In the genomic region with DNA sequence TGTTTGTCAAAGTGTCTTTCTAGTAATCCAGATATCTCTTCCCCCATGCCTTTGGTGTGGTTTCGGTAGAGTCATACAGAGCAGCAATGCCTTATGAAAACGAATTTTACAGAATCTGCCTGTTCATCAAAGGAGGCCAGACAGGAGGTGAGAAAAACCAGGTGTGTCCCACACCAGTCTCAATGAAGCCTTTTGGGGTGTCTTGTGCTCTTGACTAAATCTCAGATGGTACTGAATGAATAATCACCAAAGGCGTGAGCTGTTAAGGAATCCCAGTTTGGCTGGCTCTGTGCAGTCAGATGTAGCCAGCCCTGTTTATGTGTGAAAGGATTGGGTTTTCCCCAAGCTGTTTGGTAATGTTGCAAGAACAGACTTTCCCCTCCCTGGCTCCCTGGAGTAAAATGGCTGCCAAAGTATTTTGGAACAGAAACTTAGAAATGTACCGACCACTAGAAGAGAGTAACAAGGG, we compare ENCODE assay signal across 8 cellular contexts.
DNase-seq lines count a peak whose midpoint lies in the region; ATAC-seq and TF ChIP-seq lines count a peak whose summit lies in the region.

No MANE protein-coding gene starts in this region.

- H3K27ac ChIP-seq in GM23338 (ENCODE audit: low read depth) = no peak overlapping the region
- no peak overlapping the region for H3K27ac ChIP-seq in fibroblast of lung (ENCODE audit: insufficient read depth, low read length)

- no peaks in the 10 kb centered on the region for H3K36me3 Mint-ChIP-seq in GM23338 (ENCODE audit: low read depth)

- H2AFZ ChIP-seq in GM23338 (peak overlapping the region; percentile 87; the same call in 1 of the 2 replicates), fibroblast of lung (ENCODE audit: low read length) (peak overlapping the region; percentile 25)

- H3K36me3 ChIP-seq in GM23338 (ENCODE audit: insufficient read depth) (no peaks in the 10 kb centered on the region), fibroblast of lung (ENCODE audit: control insufficient read depth, insufficient read depth, low read length) (no peaks in the 10 kb centered on the region)

- no peak overlapping the region for H3K27ac Mint-ChIP-seq in GM23338

- no peak overlapping the region for H3K4me3 Mint-ChIP-seq in GM23338

- no peaks in the 10 kb centered on the region for H3F3A ChIP-seq in GM23338 (replicated peaks; ENCODE audit: low read depth)

- peak; percentile 10 for DNase-seq in GM10248 (ENCODE audit: extremely low spot score)
- no peak for DNase-seq in GM23338 (ENCODE audit: low spot score)
- peak; percentile 22 for DNase-seq in activated CD4-positive, CD25-positive, alpha-beta regulatory T cell treated with anti-CD3 and anti-CD28 coated beads, Interleukin-2, amount 50 U/mL, for 16 hours (ENCODE audit: low read depth, low spot score)
- DNase-seq in fibroblast of lung (ENCODE audit: low read depth in 2 of 2) = peak; percentile 73 to 80
- peak; percentile 15 to 35 for DNase-seq in stimulated activated CD4-positive, alpha-beta T cell treated with anti-CD3 and anti-CD28 coated beads, Interleukin-2, amount 100 ng/mL, for 48 hours
- no peak for DNase-seq in MV-4-11 (lab: John Stamatoyannopoulos, UW)
- no peak for DNase-seq in UCSD-AML1 (lab: John Stamatoyannopoulos, UW; ENCODE audit: unreplicated experiment)
- DNase-seq in DMS153 treated with DMSO at 0.1 percent for 48 hours (lab: John Stamatoyannopoulos, UW; ENCODE audit: unreplicated experiment) = no peak

- ATAC-seq in GM23338 = no peak

- H3K27me3 Mint-ChIP-seq in GM23338 (ENCODE audit: insufficient read depth, low read depth, poor library complexity) = no peaks in the 10 kb centered on the region

- TF ChIP-seq CTCF in GM10248 (IDR thresholded peaks at IDR 0.05; ENCODE audit: control extremely low read depth, extremely low read depth, low read depth, missing control alignments) (no peak), GM23338 (conservative IDR thresholded peaks at IDR 0.05; ENCODE audit: low read depth in 2 of 2) (no peak), fibroblast of lung (conservative IDR thresholded peaks at IDR 0.05 in 1 of 2, IDR thresholded peaks at IDR 0.05 in 1 of 2; ENCODE audit: low read depth in 1 of 2, low read length in 2 of 2) (no peak)

- H3K27me3 ChIP-seq in GM23338 (ENCODE audit: insufficient read depth) (no peaks in the 10 kb centered on the region), fibroblast of lung (ENCODE audit: control insufficient read depth, insufficient read depth, low read length) (no peaks in the 10 kb centered on the region)

- H3K9me3 ChIP-seq in fibroblast of lung (ENCODE audit: control insufficient read depth, insufficient read depth, low read depth, low read length) = no peaks in the 10 kb centered on the region

- peaks cover 6% of the 10 kb centered on the region; the same call in 1 of the 2 replicates for H3K4me1 ChIP-seq in GM23338 (ENCODE audit: insufficient read depth)
- H3K4me1 ChIP-seq in fibroblast of lung (ENCODE audit: control insufficient read depth, extremely low read depth, insufficient read depth, low read length) = no peaks in the 10 kb centered on the region

- H3K9ac ChIP-seq in fibroblast of lung (ENCODE audit: insufficient read depth, low read length) = no peak overlapping the region

- H3K4me3 ChIP-seq in GM23338 (no peak overlapping the region), fibroblast of lung (replicated peaks in 1 of 4; ENCODE audit: control extremely low read depth in 1 of 4, insufficient read depth in 1 of 4, low read depth in 3 of 4, low read length in 4 of 4) (no peak overlapping the region)

- H3K79me2 ChIP-seq in GM23338 (replicated peaks; ENCODE audit: insufficient read depth) = no peaks in the 10 kb centered on the region
- H3K79me2 ChIP-seq in fibroblast of lung (ENCODE audit: control insufficient read depth, insufficient read depth, low read length) = no peaks in the 10 kb centered on the region

- H3K4me2 ChIP-seq in GM23338 = no peak overlapping the region
- no peak overlapping the region for H3K4me2 ChIP-seq in fibroblast of lung (ENCODE audit: extremely low read depth, insufficient read depth, low read length)

- H3K9me3 Mint-ChIP-seq in GM23338 = no peaks in the 10 kb centered on the region

- H4K20me1 ChIP-seq in GM23338 (replicated peaks; ENCODE audit: insufficient read depth) (no peaks in the 10 kb centered on the region), fibroblast of lung (ENCODE audit: control insufficient read depth, extremely low read depth, insufficient read depth, low read length) (no peaks in the 10 kb centered on the region)

- POLR2A ChIA-PET in GM10248 (lab: Yijun Ruan, JAX) = no interaction called here

- peaks cover 17% of the 10 kb centered on the region; the same call in 2 of the 3 replicates for H3K4me1 Mint-ChIP-seq in GM23338

- CTCF ChIA-PET in GM10248 (lab: Yijun Ruan, JAX) = interaction anchor here (0.9 to 2.5 kb wide), 10 partner anchors 10 to 292 kb away, joined by 3 to 15 read pairs (median 4); no protein-coding TSS in a partner anchor

- H3K9me2 ChIP-seq in GM23338 (ENCODE audit: insufficient read depth) = no peaks in the 10 kb centered on the region

TF ChIP-seq in GM23338, 12 proteins besides CTCF, POLR2A, EP300 and RAD21 (continues in another document):
- no peak for TF ChIP-seq CREB1 (CRISPR knock-in tag; IDR thresholded peaks at IDR 0.05; ENCODE audit: low read depth)
- no peak for TF ChIP-seq EZH2phosphoT487 (IDR thresholded peaks at IDR 0.05; ENCODE audit: unreplicated experiment)
- no peak for TF ChIP-seq STAT1 (IDR thresholded peaks at IDR 0.05; ENCODE audit: unreplicated experiment)
- no peak for TF ChIP-seq NANOG (IDR thresholded peaks at IDR 0.05; ENCODE audit: borderline replicate concordance)
- TF ChIP-seq, protein P1, sequence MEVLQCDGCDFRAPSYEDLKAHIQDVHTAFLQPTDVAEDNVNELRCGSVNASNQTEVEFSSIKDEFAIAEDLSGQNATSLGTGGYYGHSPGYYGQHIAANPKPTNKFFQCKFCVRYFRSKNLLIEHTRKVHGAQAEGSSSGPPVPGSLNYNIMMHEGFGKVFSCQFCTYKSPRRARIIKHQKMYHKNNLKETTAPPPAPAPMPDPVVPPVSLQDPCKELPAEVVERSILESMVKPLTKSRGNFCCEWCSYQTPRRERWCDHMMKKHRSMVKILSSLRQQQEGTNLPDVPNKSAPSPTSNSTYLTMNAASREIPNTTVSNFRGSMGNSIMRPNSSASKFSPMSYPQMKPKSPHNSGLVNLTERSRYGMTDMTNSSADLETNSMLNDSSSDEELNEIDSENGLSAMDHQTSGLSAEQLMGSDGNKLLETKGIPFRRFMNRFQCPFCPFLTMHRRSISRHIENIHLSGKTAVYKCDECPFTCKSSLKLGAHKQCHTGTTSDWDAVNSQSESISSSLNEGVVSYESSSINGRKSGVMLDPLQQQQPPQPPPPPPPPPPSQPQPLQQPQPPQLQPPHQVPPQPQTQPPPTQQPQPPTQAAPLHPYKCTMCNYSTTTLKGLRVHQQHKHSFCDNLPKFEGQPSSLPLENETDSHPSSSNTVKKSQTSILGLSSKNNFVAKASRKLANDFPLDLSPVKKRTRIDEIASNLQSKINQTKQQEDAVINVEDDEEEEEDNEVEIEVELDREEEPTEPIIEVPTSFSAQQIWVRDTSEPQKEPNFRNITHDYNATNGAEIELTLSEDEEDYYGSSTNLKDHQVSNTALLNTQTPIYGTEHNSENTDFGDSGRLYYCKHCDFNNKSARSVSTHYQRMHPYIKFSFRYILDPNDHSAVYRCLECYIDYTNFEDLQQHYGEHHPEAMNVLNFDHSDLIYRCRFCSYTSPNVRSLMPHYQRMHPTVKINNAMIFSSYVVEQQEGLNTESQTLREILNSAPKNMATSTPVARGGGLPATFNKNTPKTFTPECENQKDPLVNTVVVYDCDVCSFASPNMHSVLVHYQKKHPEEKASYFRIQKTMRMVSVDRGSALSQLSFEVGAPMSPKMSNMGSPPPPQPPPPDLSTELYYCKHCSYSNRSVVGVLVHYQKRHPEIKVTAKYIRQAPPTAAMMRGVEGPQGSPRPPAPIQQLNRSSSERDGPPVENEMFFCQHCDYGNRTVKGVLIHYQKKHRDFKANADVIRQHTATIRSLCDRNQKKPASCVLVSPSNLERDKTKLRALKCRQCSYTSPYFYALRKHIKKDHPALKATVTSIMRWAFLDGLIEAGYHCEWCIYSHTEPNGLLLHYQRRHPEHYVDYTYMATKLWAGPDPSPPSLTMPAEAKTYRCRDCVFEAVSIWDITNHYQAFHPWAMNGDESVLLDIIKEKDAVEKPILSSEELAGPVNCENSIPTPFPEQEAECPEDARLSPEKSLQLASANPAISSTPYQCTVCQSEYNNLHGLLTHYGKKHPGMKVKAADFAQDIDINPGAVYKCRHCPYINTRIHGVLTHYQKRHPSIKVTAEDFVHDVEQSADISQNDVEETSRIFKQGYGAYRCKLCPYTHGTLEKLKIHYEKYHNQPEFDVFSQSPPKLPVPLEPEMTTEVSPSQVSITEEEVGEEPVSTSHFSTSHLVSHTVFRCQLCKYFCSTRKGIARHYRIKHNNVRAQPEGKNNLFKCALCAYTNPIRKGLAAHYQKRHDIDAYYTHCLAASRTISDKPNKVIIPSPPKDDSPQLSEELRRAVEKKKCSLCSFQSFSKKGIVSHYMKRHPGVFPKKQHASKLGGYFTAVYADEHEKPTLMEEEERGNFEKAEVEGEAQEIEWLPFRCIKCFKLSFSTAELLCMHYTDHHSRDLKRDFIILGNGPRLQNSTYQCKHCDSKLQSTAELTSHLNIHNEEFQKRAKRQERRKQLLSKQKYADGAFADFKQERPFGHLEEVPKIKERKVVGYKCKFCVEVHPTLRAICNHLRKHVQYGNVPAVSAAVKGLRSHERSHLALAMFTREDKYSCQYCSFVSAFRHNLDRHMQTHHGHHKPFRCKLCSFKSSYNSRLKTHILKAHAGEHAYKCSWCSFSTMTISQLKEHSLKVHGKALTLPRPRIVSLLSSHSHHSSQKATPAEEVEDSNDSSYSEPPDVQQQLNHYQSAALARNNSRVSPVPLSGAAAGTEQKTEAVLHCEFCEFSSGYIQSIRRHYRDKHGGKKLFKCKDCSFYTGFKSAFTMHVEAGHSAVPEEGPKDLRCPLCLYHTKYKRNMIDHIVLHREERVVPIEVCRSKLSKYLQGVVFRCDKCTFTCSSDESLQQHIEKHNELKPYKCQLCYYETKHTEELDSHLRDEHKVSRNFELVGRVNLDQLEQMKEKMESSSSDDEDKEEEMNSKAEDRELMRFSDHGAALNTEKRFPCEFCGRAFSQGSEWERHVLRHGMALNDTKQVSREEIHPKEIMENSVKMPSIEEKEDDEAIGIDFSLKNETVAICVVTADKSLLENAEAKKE (CRISPR knock-in tag; IDR thresholded peaks at IDR 0.05) = no peak

Comparison
In these comparisons a context has a peak if more than half of its experiments do, and no peak if none do; other contexts are left out.
1. DNase-seq: peak in GM10248 (single experiment), activated CD4-positive, CD25-positive, alpha-beta regulatory T cell treated with anti-CD3 and anti-CD28 coated beads, Interleukin-2, amount 50 U/mL, for 16 hours (single experiment), fibroblast of lung (2 of 2) and stimulated activated CD4-positive, alpha-beta T cell treated with anti-CD3 and anti-CD28 coated beads, Interleukin-2, amount 100 ng/mL, for 48 hours (2 of 2); none in GM23338 (single experiment), MV-4-11 (single experiment), UCSD-AML1 (single experiment) and DMS153 treated with DMSO at 0.1 percent for 48 hours (single experiment).